26 cellular contexts compared by ENCODE assay signal in genomic region chr14:100762901-100763300, GRCh38. TPM values are rescaled to one million over a fixed set of nuclear protein-coding genes. Genes with fewer than 3 reads are reported as not detected.
"Had no signal": no experiment of that assay in that cellular context is flagged by ENCODE, and none has a peak within 500 bp of the region (broad histone marks: within the 10 kb centered on the region; RNA-seq: fewer than 3 reads in every experiment).

No MANE protein-coding gene starts in this region.

- H3K4me3 ChIP-seq: mucosa of descending colon had no signal

- H3K9me3 Mint-ChIP-seq: activated CD4-positive, alpha-beta memory T cell treated with anti-CD3 and anti-CD28 coated beads, Interleukin-2, amount 10 ng/mL, durations not matched to agents 7 days and 5 days; activated CD4-positive, alpha-beta T cell treated with anti-CD3 and anti-CD28 coated beads, Interleukin-2, amount 10 ng/mL, durations not matched to agents 24 days and 14 days; activated naive CD4-positive, alpha-beta T cell treated with anti-CD3 and anti-CD28 coated beads, Interleukin-2, amount 50 U/mL, for 72 hours; effector memory CD8-positive, alpha-beta T cell; naive B cell; stimulated activated naive B cell treated with anti-CD40 and anti-IgM and Interleukin-4, amounts not matched to agents 10 μg/mL and 1 μg/mL and 100 μg/mL, for 72 hours had no signal

- H3K4me3 Mint-ChIP-seq: activated CD4-positive, alpha-beta memory T cell treated with anti-CD3 and anti-CD28 coated beads, Interleukin-2, amount 10 ng/mL, durations not matched to agents 7 days and 5 days; activated CD4-positive, alpha-beta T cell treated with anti-CD3 and anti-CD28 coated beads, Interleukin-2, amount 10 ng/mL, durations not matched to agents 24 days and 14 days; effector memory CD8-positive, alpha-beta T cell; memory B cell; naive B cell; stimulated activated naive B cell treated with anti-CD40 and anti-IgM and Interleukin-4, amounts not matched to agents 10 μg/mL and 1 μg/mL and 100 μg/mL, for 72 hours had no signal

- DNase-seq: activated CD4-positive, alpha-beta memory T cell treated with anti-CD3 and anti-CD28 coated beads, Interleukin-2, amount 10 ng/mL, durations not matched to agents 7 days and 5 days; activated CD4-positive, alpha-beta T cell treated with anti-CD3 and anti-CD28 coated beads, Interleukin-2, amount 10 ng/mL, durations not matched to agents 24 days and 14 days; activated gamma-delta T cell treated with Interleukin-2 at 50 U/mL for 16 hours; brain microvascular endothelial cell; central memory CD4-positive, alpha-beta T cell; effector memory CD8-positive, alpha-beta T cell; foreskin melanocyte; hypothalamus; left cardiac atrium; mucosa of descending colon; naive B cell; occipital lobe; stimulated activated CD4-positive, alpha-beta T cell treated with anti-CD3 and anti-CD28 coated beads, Interleukin-2, amount 100 ng/mL, for 48 hours; stimulated activated CD8-positive, alpha-beta memory T cell treated with anti-CD3 and anti-CD28 coated beads, Interleukin-4, amount 100 ng/mL, for 48 hours; stimulated activated naive B cell treated with anti-CD40 and anti-IgM and Interleukin-4, amounts not matched to agents 10 μg/mL and 1 μg/mL and 100 μg/mL, for 72 hours; trophoblast cell had no signal

- H3K9me3 ChIP-seq: mucosa of descending colon had no signal

- H3K27me3 ChIP-seq: brain microvascular endothelial cell had no signal

- ATAC-seq: activated naive CD4-positive, alpha-beta T cell treated with anti-CD3 and anti-CD28 coated beads, Interleukin-2, amount 50 U/mL, for 72 hours; effector memory CD8-positive, alpha-beta T cell; esophagus mucosa; left cardiac atrium; mucosa of descending colon; sciatic nerve; stimulated activated naive B cell treated with anti-CD40 and anti-IgM and Interleukin-4, amounts not matched to agents 10 μg/mL and 1 μg/mL and 100 μg/mL, for 72 hours had no signal

- H3K36me3 Mint-ChIP-seq: activated naive CD4-positive, alpha-beta T cell treated with anti-CD3 and anti-CD28 coated beads, Interleukin-2, amount 50 U/mL, for 72 hours; memory B cell; naive B cell; stimulated activated naive B cell treated with anti-CD40 and anti-IgM and Interleukin-4, amounts not matched to agents 10 μg/mL and 1 μg/mL and 100 μg/mL, for 72 hours had no signal

- H3K36me3 ChIP-seq: brain microvascular endothelial cell had no signal

- H3K27ac Mint-ChIP-seq: activated CD4-positive, alpha-beta memory T cell treated with anti-CD3 and anti-CD28 coated beads, Interleukin-2, amount 10 ng/mL, durations not matched to agents 7 days and 5 days; activated CD4-positive, alpha-beta T cell treated with anti-CD3 and anti-CD28 coated beads, Interleukin-2, amount 10 ng/mL, durations not matched to agents 24 days and 14 days; effector memory CD8-positive, alpha-beta T cell; memory B cell; naive B cell; stimulated activated naive B cell treated with anti-CD40 and anti-IgM and Interleukin-4, amounts not matched to agents 10 μg/mL and 1 μg/mL and 100 μg/mL, for 72 hours had no signal

- H3K4me1 Mint-ChIP-seq: activated CD4-positive, alpha-beta memory T cell treated with anti-CD3 and anti-CD28 coated beads, Interleukin-2, amount 10 ng/mL, durations not matched to agents 7 days and 5 days; activated CD4-positive, alpha-beta T cell treated with anti-CD3 and anti-CD28 coated beads, Interleukin-2, amount 10 ng/mL, durations not matched to agents 24 days and 14 days; memory B cell; naive B cell; stimulated activated naive B cell treated with anti-CD40 and anti-IgM and Interleukin-4, amounts not matched to agents 10 μg/mL and 1 μg/mL and 100 μg/mL, for 72 hours had no signal

- FAIRE-seq: colon, endothelial cell of umbilical vein had no signal

- H3K27me3 Mint-ChIP-seq: memory B cell had no signal

RNA-seq across cellular contexts. Expression of gene DLK1, which starts 36.2 kb away (rescaled TPM):
- total RNA-seq: activated CD4-positive, alpha-beta memory T cell treated with anti-CD3 and anti-CD28 coated beads, Interleukin-2, amount 10 ng/mL, durations not matched to agents 7 days and 5 days; activated CD4-positive, alpha-beta T cell treated with anti-CD3 and anti-CD28 coated beads, Interleukin-2, amount 10 ng/mL, durations not matched to agents 24 days and 14 days; activated naive CD4-positive, alpha-beta T cell treated with anti-CD3 and anti-CD28 coated beads, Interleukin-2, amount 50 U/mL, for 72 hours; aorta; dermis microvascular lymphatic vessel endothelial cell; endothelial cell of umbilical vein; renal cortical epithelial cell; T-helper 2 cell treated with Interferon-gamma antibody and Interleukin-4, amounts not matched to agents 100 ng/mL and 5 ng/mL, for 36 hours had no signal
- polyA plus RNA-seq: endothelial cell of umbilical vein had no signal
